Comparison of ENCODE assay signal across 14 cellular contexts in genomic region chrX:130100180-130100579, GRCh38. TPM values are rescaled to one million over a fixed set of nuclear protein-coding genes. Genes with fewer than 3 reads are reported as not detected.
DNase-seq lines count a peak whose midpoint lies in the region; ATAC-seq, FAIRE-seq and TF ChIP-seq lines count a peak whose summit lies in the region.
"Had no signal": no experiment of that assay in that cellular context is flagged by ENCODE, and none has a peak within 500 bp of the region (broad histone marks: within the 10 kb centered on the region; RNA-seq: fewer than 3 reads in every experiment).

No MANE protein-coding gene starts in this region.

- peaks cover 27% of the 10 kb centered on the region for H3K79me2 ChIP-seq in fibroblast of lung (ENCODE audit: control insufficient read depth, insufficient read depth, low read length)

- no peaks in the 10 kb centered on the region for H3K27me3 Mint-ChIP-seq in osteocyte (ENCODE audit: unreplicated experiment)
- H3K27me3 Mint-ChIP-seq: naive B cell had no signal

- H3K36me3 Mint-ChIP-seq in osteocyte (ENCODE audit: unreplicated experiment) = no peaks in the 10 kb centered on the region
- H3K36me3 Mint-ChIP-seq: naive B cell had no signal

- no peak overlapping the region for H3K27ac ChIP-seq in BLaER1 treated with 17β-estradiol and CSF1 and Interleukin-3, amounts not matched to agents 10 nM and 100 nM
- H3K27ac ChIP-seq in fibroblast of lung (ENCODE audit: insufficient read depth, low read length) = peak overlapping the region; percentile 16
- H3K27ac ChIP-seq: SJSA1 had no signal

- H4K20me1 ChIP-seq in BLaER1 treated with 17β-estradiol and CSF1 and Interleukin-3, amounts not matched to agents 10 nM and 100 nM = peaks cover 36 to 100% (median 86%) of the 10 kb centered on the region in 11 experiments
- H4K20me1 ChIP-seq in fibroblast of lung (ENCODE audit: control insufficient read depth, extremely low read depth, insufficient read depth, low read length) = no peaks in the 10 kb centered on the region

- no peak overlapping the region for H3K4me3 Mint-ChIP-seq in osteocyte (ENCODE audit: unreplicated experiment)

- peaks cover 62 to 74% (median 69%) of the 10 kb centered on the region in 10 experiments for H3K4me1 ChIP-seq in BLaER1 treated with 17β-estradiol and CSF1 and Interleukin-3, amounts not matched to agents 10 nM and 100 nM
- peaks cover 2% of the 10 kb centered on the region for H3K4me1 ChIP-seq in fibroblast of lung (ENCODE audit: control insufficient read depth, extremely low read depth, insufficient read depth, low read length)
- H3K4me1 ChIP-seq: HAP-1 had no signal

- no peak for FAIRE-seq in frontal cortex (lab: Jason Lieb, UNC)

- ATAC-seq in GM21390 (IDR thresholded peaks at IDR 0.05; ENCODE audit: unreplicated experiment) = no peak

- H3K9me3 ChIP-seq in BLaER1 treated with 17β-estradiol and CSF1 and Interleukin-3, amounts not matched to agents 10 nM and 100 nM (replicated peaks in 1 of 11) = peaks cover 0 to 4% (median 0%) of the 10 kb centered on the region in 11 experiments; a peak in 1 of 22 replicates
- no peaks in the 10 kb centered on the region for H3K9me3 ChIP-seq in fibroblast of lung (ENCODE audit: control insufficient read depth, insufficient read depth, low read depth, low read length)
- H3K9me3 ChIP-seq: HAP-1, SJSA1 had no signal

- H3K27me3 ChIP-seq in BLaER1 treated with 17β-estradiol and CSF1 and Interleukin-3, amounts not matched to agents 10 nM and 100 nM = peaks cover 26 to 83% (median 73%) of the 10 kb centered on the region in 11 experiments; a peak in 21 of 22 replicates
- no peaks in the 10 kb centered on the region for H3K27me3 ChIP-seq in fibroblast of lung (ENCODE audit: control insufficient read depth, insufficient read depth, low read length)
- H3K27me3 ChIP-seq: SJSA1 had no signal

- in situ Hi-C loops in KBM-7 (cut with MboI; ENCODE audit: low pct_unique_long_range_greater_than_20kb, low sequenced_read_pairs) = no loop called here

- H3K9ac ChIP-seq in BLaER1 treated with 17β-estradiol and CSF1 and Interleukin-3, amounts not matched to agents 10 nM and 100 nM = no peak overlapping the region
- no peak overlapping the region for H3K9ac ChIP-seq in fibroblast of lung (ENCODE audit: insufficient read depth, low read length)

- H3K36me3 ChIP-seq in BLaER1 treated with 17β-estradiol and CSF1 and Interleukin-3, amounts not matched to agents 10 nM and 100 nM = peaks cover 0 to 7% (median 0%) of the 10 kb centered on the region in 11 experiments; a peak in 5 of 22 replicates
- no peaks in the 10 kb centered on the region for H3K36me3 ChIP-seq in fibroblast of lung (ENCODE audit: control insufficient read depth, insufficient read depth, low read length)
- H3K36me3 ChIP-seq: HAP-1 had no signal

- no peak overlapping the region for H3K4me3 ChIP-seq in BLaER1 treated with 17β-estradiol and CSF1 and Interleukin-3, amounts not matched to agents 10 nM and 100 nM
- no peak overlapping the region for H3K4me3 ChIP-seq in fibroblast of lung (replicated peaks in 1 of 4; ENCODE audit: control extremely low read depth in 1 of 4, insufficient read depth in 1 of 4, low read depth in 3 of 4, low read length in 4 of 4)
- H3K4me3 ChIP-seq: HAP-1, SJSA1 had no signal

- H3K9me3 Mint-ChIP-seq in osteocyte (ENCODE audit: unreplicated experiment) = peaks cover 7% of the 10 kb centered on the region
- H3K9me3 Mint-ChIP-seq: naive B cell had no signal

- H2AFZ ChIP-seq in fibroblast of lung (ENCODE audit: low read length) = no peak overlapping the region

- peak overlapping the region; percentile 4 to 78 (median 71); a peak in 14 of 22 replicates for H3K4me2 ChIP-seq in BLaER1 treated with 17β-estradiol and CSF1 and Interleukin-3, amounts not matched to agents 10 nM and 100 nM
- H3K4me2 ChIP-seq in fibroblast of lung (ENCODE audit: extremely low read depth, insufficient read depth, low read length) = no peak overlapping the region

- DNase-seq in NCI-H510A (lab: John Stamatoyannopoulos, UW) = peak; percentile 42
- DNase-seq in fibroblast of lung (ENCODE audit: low read depth in 2 of 2) = peak in 1 of 2 donors; percentile 63
- no peak for DNase-seq in osteocyte (ENCODE audit: extremely low spot score, unreplicated experiment)
- no peak for DNase-seq in KBM-7
- no peak for DNase-seq in frontal cortex (ENCODE audit: low spot score in 2 of 2)
- no peak for DNase-seq in NCI-H2227 (lab: John Stamatoyannopoulos, UW; ENCODE audit: unreplicated experiment)
- DNase-seq: amygdala; DMS53; naive B cell; stimulated activated CD4-positive, alpha-beta T cell treated with anti-CD3 and anti-CD28 coated beads, Interleukin-2, amount 100 ng/mL, for 24 hours had no signal

- peaks cover 36% of the 10 kb centered on the region for H3K4me1 Mint-ChIP-seq in osteocyte (ENCODE audit: unreplicated experiment)

- peak overlapping the region; percentile 58 for H3K27ac Mint-ChIP-seq in osteocyte (ENCODE audit: unreplicated experiment)

- TF ChIP-seq CTCF in fibroblast of lung (conservative IDR thresholded peaks at IDR 0.05 in 1 of 2, IDR thresholded peaks at IDR 0.05 in 1 of 2; ENCODE audit: low read depth in 1 of 2, low read length in 2 of 2) (no peak), osteocyte (IDR thresholded peaks at IDR 0.05) (no peak)

RNA-seq across cellular contexts. Expression of gene ELF4, which starts 10.1 kb away (rescaled TPM):
- total RNA-seq in fibroblast of lung (5.9 and 9.9 TPM in 2 replicates), osteocyte (24.9 and 25.2 TPM in 2 replicates), frontal cortex (0.41 TPM)
- polyA plus RNA-seq in fibroblast of lung = 13.7 and 17.0 TPM in 2 replicates
- polyA plus RNA-seq in fibroblast of lung (2012) = 14.3 and 16.1 TPM in 2 replicates
- polyA minus RNA-seq in fibroblast of lung (ENCODE audit: low replicate concordance) = 47.0 and 56.4 TPM in 2 replicates
